Comparison of ENCODE assay signal across 1 cellular context in the genomic region with DNA sequence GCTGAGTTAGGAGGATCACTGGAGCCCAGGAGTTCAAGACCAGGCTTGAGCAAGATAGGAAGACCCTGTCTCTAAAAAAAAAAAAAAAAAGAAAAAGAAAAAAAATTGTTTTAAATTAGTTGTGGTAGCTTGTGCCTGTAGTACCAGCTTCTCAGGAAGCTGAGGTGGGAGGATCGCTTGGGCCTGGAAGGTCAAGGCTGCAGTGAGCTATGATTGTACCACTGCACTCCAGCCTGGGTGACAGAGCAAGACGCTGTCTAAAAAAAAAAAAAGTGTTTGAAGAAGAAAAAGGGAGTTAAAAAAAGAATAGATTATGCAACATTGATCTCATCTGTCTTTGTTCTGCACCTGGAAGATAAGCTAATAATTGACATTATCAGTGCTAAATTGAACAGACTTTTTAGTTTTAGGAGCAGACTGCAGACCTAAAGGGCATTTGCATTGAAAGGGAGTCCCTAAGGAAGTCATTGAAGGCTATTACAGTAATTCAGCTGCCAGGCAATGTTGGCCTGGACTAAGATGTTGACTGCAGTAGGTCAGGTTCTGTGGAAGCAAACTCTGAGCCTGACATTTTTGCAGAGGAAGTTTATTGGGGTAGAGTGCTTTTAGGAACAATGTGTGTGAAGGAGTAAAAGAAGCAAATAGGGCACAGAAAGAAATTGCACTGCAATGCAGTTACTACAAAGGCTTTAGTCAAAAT.
TF ChIP-seq lines count a peak whose summit lies in the region.

No MANE protein-coding gene starts in this region.

TF ChIP-seq in SK-N-SH treated with all-trans-retinoic acid at 6 μM for 48 hours, 23 proteins besides CTCF, POLR2A, EP300 and RAD21 (continued from another document):
- TF ChIP-seq, protein P1, sequence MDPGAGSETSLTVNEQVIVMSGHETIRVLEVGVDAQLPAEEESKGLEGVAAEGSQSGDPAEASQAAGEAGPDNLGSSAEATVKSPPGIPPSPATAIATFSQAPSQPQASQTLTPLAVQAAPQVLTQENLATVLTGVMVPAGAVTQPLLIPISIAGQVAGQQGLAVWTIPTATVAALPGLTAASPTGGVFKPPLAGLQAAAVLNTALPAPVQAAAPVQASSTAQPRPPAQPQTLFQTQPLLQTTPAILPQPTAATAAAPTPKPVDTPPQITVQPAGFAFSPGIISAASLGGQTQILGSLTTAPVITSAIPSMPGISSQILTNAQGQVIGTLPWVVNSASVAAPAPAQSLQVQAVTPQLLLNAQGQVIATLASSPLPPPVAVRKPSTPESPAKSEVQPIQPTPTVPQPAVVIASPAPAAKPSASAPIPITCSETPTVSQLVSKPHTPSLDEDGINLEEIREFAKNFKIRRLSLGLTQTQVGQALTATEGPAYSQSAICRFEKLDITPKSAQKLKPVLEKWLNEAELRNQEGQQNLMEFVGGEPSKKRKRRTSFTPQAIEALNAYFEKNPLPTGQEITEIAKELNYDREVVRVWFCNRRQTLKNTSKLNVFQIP (CRISPR knock-in tag; IDR thresholded peaks at IDR 0.05; ENCODE audit: borderline replicate concordance, low read depth), result no peak
- TF ChIP-seq SNAI2 (CRISPR knock-in tag; IDR thresholded peaks at IDR 0.05), result no peak
